In genomic region chr14:22460461-22461195, GRCh38 we compare ENCODE assay signal across 10 cellular contexts.
DNase-seq lines count a peak whose midpoint lies in the region; ATAC-seq lines count a peak whose summit lies in the region.
"Had no signal": no experiment of that assay in that cellular context is flagged by ENCODE, and none has a peak within 500 bp of the region (broad histone marks: within the 10 kb centered on the region; RNA-seq: fewer than 3 reads in every experiment).

No MANE protein-coding gene starts in this region.

- no peaks in the 10 kb centered on the region for H3K9me3 Mint-ChIP-seq in activated T-cell treated with anti-CD3 and anti-CD28 coated beads, Interleukin-2, amount 50 U/mL, for 24 hours
- H3K9me3 Mint-ChIP-seq in activated naive CD8-positive, alpha-beta T cell treated with anti-CD3 and anti-CD28 coated beads, Interleukin-2, amount 50 U/mL, for 24 hours, result no peaks in the 10 kb centered on the region
- H3K9me3 Mint-ChIP-seq in naive thymus-derived CD8-positive, alpha-beta T cell, result no peaks in the 10 kb centered on the region

- peak overlapping the region; percentile 50 for H3K27ac Mint-ChIP-seq in activated T-cell treated with anti-CD3 and anti-CD28 coated beads, Interleukin-2, amount 50 U/mL, for 24 hours
- peak overlapping the region; percentile 41 for H3K27ac Mint-ChIP-seq in activated naive CD8-positive, alpha-beta T cell treated with anti-CD3 and anti-CD28 coated beads, Interleukin-2, amount 50 U/mL, for 24 hours
- peak overlapping the region in 1 of 10 donors; percentile 48 for H3K27ac Mint-ChIP-seq in naive thymus-derived CD8-positive, alpha-beta T cell

- ATAC-seq in activated naive CD8-positive, alpha-beta T cell treated with anti-CD3 and anti-CD28 coated beads, Interleukin-2, amount 50 U/mL, for 24 hours, result peak; percentile 40
- ATAC-seq in GM19452 (IDR thresholded peaks at IDR 0.05; ENCODE audit: unreplicated experiment), result no peak
- ATAC-seq in naive thymus-derived CD8-positive, alpha-beta T cell, result no peak

- H3K36me3 Mint-ChIP-seq in activated T-cell treated with anti-CD3 and anti-CD28 coated beads, Interleukin-2, amount 50 U/mL, for 24 hours (ENCODE audit: low read depth), result no peaks in the 10 kb centered on the region
- H3K36me3 Mint-ChIP-seq in activated naive CD8-positive, alpha-beta T cell treated with anti-CD3 and anti-CD28 coated beads, Interleukin-2, amount 50 U/mL, for 24 hours (ENCODE audit: low read depth), result no peaks in the 10 kb centered on the region
- no peaks in the 10 kb centered on the region for H3K36me3 Mint-ChIP-seq in naive thymus-derived CD8-positive, alpha-beta T cell

- H3K27me3 Mint-ChIP-seq in activated T-cell treated with anti-CD3 and anti-CD28 coated beads, Interleukin-2, amount 50 U/mL, for 24 hours, result no peaks in the 10 kb centered on the region
- H3K27me3 Mint-ChIP-seq in activated naive CD8-positive, alpha-beta T cell treated with anti-CD3 and anti-CD28 coated beads, Interleukin-2, amount 50 U/mL, for 24 hours, result no peaks in the 10 kb centered on the region
- no peaks in the 10 kb centered on the region for H3K27me3 Mint-ChIP-seq in naive thymus-derived CD8-positive, alpha-beta T cell

- H3K4me1 Mint-ChIP-seq in activated T-cell treated with anti-CD3 and anti-CD28 coated beads, Interleukin-2, amount 50 U/mL, for 24 hours (ENCODE audit: low read depth), result no peaks in the 10 kb centered on the region
- H3K4me1 Mint-ChIP-seq in activated naive CD8-positive, alpha-beta T cell treated with anti-CD3 and anti-CD28 coated beads, Interleukin-2, amount 50 U/mL, for 24 hours, result peaks cover 11% of the 10 kb centered on the region
- peaks cover 0 to 50% (median 0%) of the 10 kb centered on the region in 4 donors for H3K4me1 Mint-ChIP-seq in naive thymus-derived CD8-positive, alpha-beta T cell

- POLR2A ChIA-PET in naive thymus-derived CD8-positive, alpha-beta T cell (lab: Charles Lee), result no interaction called here

- no peak for DNase-seq in activated T-cell treated with anti-CD3 and anti-CD28 coated beads, Interleukin-2, amount 50 U/mL, for 24 hours
- no peak for DNase-seq in activated T-cell treated with anti-CD3 and anti-CD28 coated beads, Interleukin-2, amount 50 U/mL, for 48 hours
- DNase-seq in HT1080 (ENCODE audit: low read depth) (peak; percentile 28), renal cortical epithelial cell (ENCODE audit: low read depth) (peak; percentile 24), UCSD-AML1 (lab: John Stamatoyannopoulos, UW; ENCODE audit: unreplicated experiment) (no peak)
- no peak for DNase-seq in activated naive CD8-positive, alpha-beta T cell treated with anti-CD3 and anti-CD28 coated beads, Interleukin-2, amount 50 U/mL, for 24 hours
- DNase-seq in naive thymus-derived CD8-positive, alpha-beta T cell, result no peak
- DNase-seq: NCI-H69; stimulated activated CD4-positive, alpha-beta T cell treated with anti-CD3 and anti-CD28 coated beads, Interleukin-2, amount 100 ng/mL, for 48 hours had no signal

- H3K4me3 Mint-ChIP-seq in activated T-cell treated with anti-CD3 and anti-CD28 coated beads, Interleukin-2, amount 50 U/mL, for 24 hours, result no peak overlapping the region
- H3K4me3 Mint-ChIP-seq in activated naive CD8-positive, alpha-beta T cell treated with anti-CD3 and anti-CD28 coated beads, Interleukin-2, amount 50 U/mL, for 24 hours, result no peak overlapping the region
- H3K4me3 Mint-ChIP-seq in naive thymus-derived CD8-positive, alpha-beta T cell, result peak overlapping the region in 1 of 10 donors; percentile 43

Comparison
In these comparisons a context has a peak if more than half of its experiments do, and no peak if none do; other contexts are left out.
1. DNase-seq: peak in HT1080 (single experiment) and renal cortical epithelial cell (single experiment); none in activated T-cell treated with anti-CD3 and anti-CD28 coated beads, Interleukin-2, amount 50 U/mL, for 24 hours (single experiment), activated T-cell treated with anti-CD3 and anti-CD28 coated beads, Interleukin-2, amount 50 U/mL, for 48 hours (0 of 2), activated naive CD8-positive, alpha-beta T cell treated with anti-CD3 and anti-CD28 coated beads, Interleukin-2, amount 50 U/mL, for 24 hours (single experiment), UCSD-AML1 (single experiment) and naive thymus-derived CD8-positive, alpha-beta T cell (0 of 10).